Comparison of ENCODE assay signal across 13 cellular contexts in genomic region chr20:4894981-4895381, GRCh38.
DNase-seq lines count a peak whose midpoint lies in the region; ATAC-seq and TF ChIP-seq lines count a peak whose summit lies in the region.
"Had no signal": no experiment of that assay in that cellular context is flagged by ENCODE, and none has a peak within 500 bp of the region (broad histone marks: within the 10 kb centered on the region; RNA-seq: fewer than 3 reads in every experiment).

No MANE protein-coding gene starts in this region.

- no peak overlapping the region for H2BK12ac ChIP-seq in neuronal stem cell (ENCODE audit: low read length)

- no peak overlapping the region for H3K4me2 ChIP-seq in neuronal stem cell (ENCODE audit: insufficient read depth, low read length, poor library complexity, severe bottlenecking)

- no peak overlapping the region for H3K4ac ChIP-seq in neuronal stem cell (ENCODE audit: low read length)

- no peak overlapping the region for H3K18ac ChIP-seq in neuronal stem cell (ENCODE audit: low read length)

- H2AFZ ChIP-seq in neuronal stem cell (ENCODE audit: low read length), result no peak overlapping the region

- H3K27ac ChIP-seq in CD4-positive, CD25-positive, alpha-beta regulatory T cell (ENCODE audit: insufficient read depth, low read length, poor library complexity, severe bottlenecking), result no peak overlapping the region
- H3K27ac ChIP-seq in neuronal stem cell (replicated peaks; ENCODE audit: low read length), result no peak overlapping the region
- H3K27ac ChIP-seq: C4-2B, pancreas had no signal

- H3K4me3 Mint-ChIP-seq in CD4-positive, CD25-positive, alpha-beta regulatory T cell, result peak overlapping the region in 1 of 4 donors; percentile 52
- H3K4me3 Mint-ChIP-seq in IgD-negative memory B cell, result peak overlapping the region in 2 of 4 donors; percentile 48 to 85

- peaks cover 35% of the 10 kb centered on the region for H3K36me3 Mint-ChIP-seq in CD4-positive, CD25-positive, alpha-beta regulatory T cell
- no peaks in the 10 kb centered on the region for H3K36me3 Mint-ChIP-seq in IgD-negative memory B cell

- intact Hi-C loops in lower leg skin (cut with DNase I; ENCODE audit: low total_unique reads), result no loop called here

- no peak overlapping the region for H2AK5ac ChIP-seq in neuronal stem cell (ENCODE audit: low read depth, low read length)

- no peak overlapping the region for H2BK15ac ChIP-seq in neuronal stem cell (ENCODE audit: low read length)

- H4K91ac ChIP-seq in neuronal stem cell (ENCODE audit: low read depth, low read length, poor library complexity), result no peak overlapping the region

- DNase-seq in CD4-positive, CD25-positive, alpha-beta regulatory T cell, result no peak
- DNase-seq in cerebellum (ENCODE audit: low spot score) (peak; percentile 85), neuronal stem cell (ENCODE audit: low spot score) (no peak), lower leg skin (ENCODE audit: low spot score in 2 of 2) (no peak), NCI-H2227 (lab: John Stamatoyannopoulos, UW; ENCODE audit: unreplicated experiment) (no peak), EL (no peak), HuH-7 (ENCODE audit: low spot score) (no peak)
- DNase-seq: mammary epithelial cell, NCI-H146, pancreas, SIG-M5 had no signal

- peak overlapping the region; percentile 5 for H3K9ac ChIP-seq in neuronal stem cell (ENCODE audit: low read depth, low read length, poor library complexity)

- no peak for TF ChIP-seq POLR2A in lower leg skin (IDR thresholded peaks at IDR 0.05)

- H3K14ac ChIP-seq in neuronal stem cell (ENCODE audit: low read length), result no peak overlapping the region

- no peak for ATAC-seq in CD4-positive, CD25-positive, alpha-beta regulatory T cell (ENCODE audit: low read depth in 2 of 2)

- H4K8ac ChIP-seq in neuronal stem cell (ENCODE audit: low read depth, low read length), result no peak overlapping the region

- no peaks in the 10 kb centered on the region for H3K4me1 ChIP-seq in CD4-positive, CD25-positive, alpha-beta regulatory T cell (ENCODE audit: control insufficient read depth, insufficient read depth, low read length, poor library complexity, severe bottlenecking)
- H3K4me1 ChIP-seq in neuronal stem cell (ENCODE audit: control insufficient read depth in 2 of 2, insufficient read depth in 1 of 2, low read depth in 1 of 2, low read length in 2 of 2), result peaks cover 15 to 21% of the 10 kb centered on the region in 2 donors
- H3K4me1 ChIP-seq: pancreas had no signal

- WGBS in neuronal stem cell (ENCODE audit: extremely low coverage in 2 of 2, insufficient read length in 2 of 2, insufficient replicate concordance in 1 of 2), 2 donors, result no CpG with 5 or more reads among the region's 8 CpGs
- 86 to 88% methylated on average over 8 of the region's 8 CpGs for WGBS in lower leg skin, 2 donors

- H3K27me3 Mint-ChIP-seq in CD4-positive, CD25-positive, alpha-beta regulatory T cell, result no peaks in the 10 kb centered on the region
- no peaks in the 10 kb centered on the region for H3K27me3 Mint-ChIP-seq in IgD-negative memory B cell

- TF ChIP-seq CTCF in lower leg skin (IDR thresholded peaks at IDR 0.05), result no peak

- H3K79me1 ChIP-seq in neuronal stem cell (ENCODE audit: low read depth, low read length), result no peaks in the 10 kb centered on the region

- H3K9me3 ChIP-seq in CD4-positive, CD25-positive, alpha-beta regulatory T cell (ENCODE audit: control insufficient read depth in 2 of 2, low read length in 2 of 2), result no peaks in the 10 kb centered on the region
- H3K9me3 ChIP-seq in neuronal stem cell (replicated peaks in 1 of 2; ENCODE audit: control insufficient read depth in 2 of 2, insufficient read depth in 1 of 2, low read depth in 1 of 2, low read length in 2 of 2), result peaks cover 0 to 2% of the 10 kb centered on the region in 2 donors
- H3K9me3 ChIP-seq: pancreas had no signal

- peaks cover 12% of the 10 kb centered on the region for H3K36me3 ChIP-seq in CD4-positive, CD25-positive, alpha-beta regulatory T cell (ENCODE audit: control insufficient read depth, insufficient read depth, low read length)
- H3K36me3 ChIP-seq in neuronal stem cell (replicated peaks in 1 of 2; ENCODE audit: control insufficient read depth in 2 of 2, insufficient read depth in 2 of 2, low read length in 2 of 2), result peaks cover 0 to 2% of the 10 kb centered on the region in 2 donors
- H3K36me3 ChIP-seq: pancreas had no signal

- H3K23ac ChIP-seq in neuronal stem cell (ENCODE audit: low read depth, low read length, poor library complexity), result no peak overlapping the region

- no peaks in the 10 kb centered on the region for H3K27me3 ChIP-seq in CD4-positive, CD25-positive, alpha-beta regulatory T cell (ENCODE audit: control insufficient read depth, insufficient read depth, low read length)
- no peaks in the 10 kb centered on the region for H3K27me3 ChIP-seq in neuronal stem cell (ENCODE audit: control insufficient read depth in 3 of 3, insufficient read depth in 3 of 3, low read depth in 1 of 3, low read length in 3 of 3)
- H3K27me3 ChIP-seq: pancreas had no signal

- H3K9me3 Mint-ChIP-seq in CD4-positive, CD25-positive, alpha-beta regulatory T cell, result no peaks in the 10 kb centered on the region
- H3K9me3 Mint-ChIP-seq in IgD-negative memory B cell, result no peaks in the 10 kb centered on the region

- H2BK120ac ChIP-seq in neuronal stem cell (ENCODE audit: low read depth, low read length), result no peak overlapping the region

- no peak overlapping the region for H3K4me3 ChIP-seq in CD4-positive, CD25-positive, alpha-beta regulatory T cell (ENCODE audit: low read depth, low read length)
- H3K4me3 ChIP-seq in neuronal stem cell (ENCODE audit: low read length in 2 of 2), result no peak overlapping the region
- H3K4me3 ChIP-seq in lower leg skin (ENCODE audit: low read depth, poor library complexity, severe bottlenecking), result no peak overlapping the region
- H3K4me3 ChIP-seq: pancreas had no signal

- no peak overlapping the region for H2BK5ac ChIP-seq in neuronal stem cell (ENCODE audit: low read length)

- peak overlapping the region in 2 of 3 donors; percentile 10 to 68 for H3K27ac Mint-ChIP-seq in CD4-positive, CD25-positive, alpha-beta regulatory T cell
- H3K27ac Mint-ChIP-seq in IgD-negative memory B cell, result peak overlapping the region in 2 of 3 donors; percentile 36 to 87

- peaks cover 0 to 11% (median 5%) of the 10 kb centered on the region in 4 donors for H3K4me1 Mint-ChIP-seq in CD4-positive, CD25-positive, alpha-beta regulatory T cell
- H3K4me1 Mint-ChIP-seq in IgD-negative memory B cell, result peaks cover 9 to 22% (median 19%) of the 10 kb centered on the region in 3 donors
